In the genomic region with DNA sequence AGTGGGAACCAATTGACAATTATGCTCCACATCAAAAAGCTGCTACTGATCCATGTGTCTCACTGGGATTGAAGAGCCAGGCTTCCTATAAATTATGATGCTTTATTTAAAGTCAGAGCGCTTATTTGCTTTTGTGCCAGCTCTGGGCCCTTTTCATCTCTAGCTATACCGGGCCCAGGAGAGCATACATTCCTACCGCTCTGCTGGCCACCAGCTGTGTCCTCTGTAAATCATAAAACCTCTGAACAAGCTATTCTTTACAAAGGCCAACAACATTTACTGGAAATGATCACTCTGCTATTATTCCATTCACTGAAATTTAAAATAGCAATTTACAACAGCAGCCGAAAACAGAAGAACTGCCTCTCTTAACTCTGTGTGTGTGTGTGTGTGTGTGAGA, we compare ENCODE assay signal across 1 cellular context.
TF ChIP-seq lines count a peak whose summit lies in the region.

No MANE protein-coding gene starts in this region.

TF ChIP-seq in SK-N-SH, 30 proteins besides CTCF, POLR2A, EP300 and RAD21 (continued from another document):
- TF ChIP-seq TAF1 (IDR thresholded peaks at IDR 0.05; ENCODE audit: borderline replicate concordance, low read depth, low read length) (no peak), RCOR1 (IDR thresholded peaks at IDR 0.05; ENCODE audit: low read length) (no peak), MEF2A (IDR thresholded peaks at IDR 0.05; ENCODE audit: borderline replicate concordance, low read depth) (no peak), POLR2AphosphoS5 (IDR thresholded peaks at IDR 0.05; ENCODE audit: low read depth, low read length) (no peak), FOSL2 (IDR thresholded peaks at IDR 0.05; ENCODE audit: borderline replicate concordance, low read depth) (no peak)
- TF ChIP-seq, protein P1, sequence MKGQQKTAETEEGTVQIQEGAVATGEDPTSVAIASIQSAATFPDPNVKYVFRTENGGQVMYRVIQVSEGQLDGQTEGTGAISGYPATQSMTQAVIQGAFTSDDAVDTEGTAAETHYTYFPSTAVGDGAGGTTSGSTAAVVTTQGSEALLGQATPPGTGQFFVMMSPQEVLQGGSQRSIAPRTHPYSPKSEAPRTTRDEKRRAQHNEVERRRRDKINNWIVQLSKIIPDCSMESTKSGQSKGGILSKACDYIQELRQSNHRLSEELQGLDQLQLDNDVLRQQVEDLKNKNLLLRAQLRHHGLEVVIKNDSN (IDR thresholded peaks at IDR 0.05; ENCODE audit: borderline replicate concordance, low read depth) = no peak
